33 cellular contexts compared by ENCODE assay signal in genomic region chr14:101284711-101285110, GRCh38.
"Had no signal": no experiment of that assay in that cellular context is flagged by ENCODE, and none has a peak within 500 bp of the region (broad histone marks: within the 10 kb centered on the region; RNA-seq: fewer than 3 reads in every experiment).

No MANE protein-coding gene starts in this region.

- DNase-seq: naive thymus-derived CD8-positive, alpha-beta T cell; nephron progenitor cell; nucleus accumbens; ovary; posterior cingulate gyrus; psoas muscle; right cardiac atrium; spleen; stimulated activated CD4-positive, alpha-beta T cell treated with anti-CD3 and anti-CD28 coated beads, Interleukin-12 subunit alpha, Interleukin-12 subunit beta, amount 100 ng/mL, for 4 hours; stimulated activated CD4-positive, alpha-beta T cell treated with anti-CD3 and anti-CD28 coated beads, Interleukin-1b, Interleukin-23, amount 100 ng/mL, for 48 hours; stimulated activated CD4-positive, alpha-beta T cell treated with anti-CD3 and anti-CD28 coated beads, Interleukin-4, amount 100 ng/mL, for 1 hour; stimulated activated CD4-positive, alpha-beta T cell treated with anti-CD3 and anti-CD28 coated beads, Interleukin-4, amount 100 ng/mL, for 4 hours; stimulated activated CD8-positive, alpha-beta memory T cell treated with anti-CD3 and anti-CD28 coated beads, Interleukin-4, amount 100 ng/mL, for 48 hours; stimulated activated naive CD4-positive, alpha-beta T cell; stimulated activated naive CD8-positive, alpha-beta T cell treated with anti-CD3 and anti-CD28 coated beads, Interleukin-15, amount 100 ng/mL, for 72 hours; stimulated activated naive CD8-positive, alpha-beta T cell treated with anti-CD3 and anti-CD28 coated beads, Interleukin-15, Interleukin-2, amounts not matched to agents 100 U/mL and 50 U/mL, for 24 hours; substantia nigra; testis; tibial artery; transverse colon; upper lobe of right lung; uterus had no signal

- H3K4me3 ChIP-seq: ovary, psoas muscle, skin epidermis, smooth muscle cell, spleen, suprapubic skin, testis, tibial artery, transverse colon, upper lobe of right lung, uterus had no signal

- H3K4me3 Mint-ChIP-seq: naive thymus-derived CD8-positive, alpha-beta T cell; natural killer cell treated with Interleukin-12 subunit alpha and Interleukin-12 subunit beta and Interleukin-15 and Interleukin-18, amount 100 ng/mL, for 72 hours; nephron progenitor cell; neural crest cell; stimulated activated memory B cell treated with anti-CD40 and anti-IgM and Interleukin-4, amounts not matched to agents 10 μg/mL and 1 μg/mL and 100 μg/mL, for 72 hours; stimulated activated naive CD8-positive, alpha-beta T cell treated with anti-CD3 and anti-CD28 coated beads, Interleukin-15, amount 100 ng/mL, for 72 hours; type B pancreatic cell had no signal

- H3K27ac Mint-ChIP-seq: natural killer cell treated with Interleukin-12 subunit alpha and Interleukin-12 subunit beta and Interleukin-15 and Interleukin-18, amount 100 ng/mL, for 72 hours; nephron progenitor cell; progenitor cell of endocrine pancreas; stimulated activated memory B cell treated with anti-CD40 and anti-IgM and Interleukin-4, amounts not matched to agents 10 μg/mL and 1 μg/mL and 100 μg/mL, for 72 hours; stimulated activated naive CD8-positive, alpha-beta T cell treated with anti-CD3 and anti-CD28 coated beads, Interleukin-15, amount 100 ng/mL, for 72 hours; type B pancreatic cell had no signal

- H3K9ac ChIP-seq: parathyroid adenoma had no signal

- H3K79me2 ChIP-seq: parathyroid adenoma had no signal

- H3K9me3 ChIP-seq: neutrophil, ovary, suprapubic skin, testis, tibial artery, transverse colon, upper lobe of right lung, uterus had no signal

- H3K27me3 ChIP-seq: ovary, testis, upper lobe of right lung, uterus had no signal

- ATAC-seq: naive thymus-derived CD8-positive, alpha-beta T cell; natural killer cell treated with Interleukin-12 subunit alpha and Interleukin-12 subunit beta and Interleukin-15 and Interleukin-18, amount 100 ng/mL, for 72 hours; psoas muscle; right cardiac atrium; sciatic nerve; stimulated activated memory B cell treated with anti-CD40 and anti-IgM and Interleukin-4, amounts not matched to agents 10 μg/mL and 1 μg/mL and 100 μg/mL, for 72 hours; stimulated activated naive CD8-positive, alpha-beta T cell treated with anti-CD3 and anti-CD28 coated beads, Interleukin-15, amount 100 ng/mL, for 72 hours; stimulated activated naive CD8-positive, alpha-beta T cell treated with anti-CD3 and anti-CD28 coated beads, Interleukin-15, Interleukin-2, amounts not matched to agents 100 U/mL and 50 U/mL, for 24 hours; upper lobe of right lung had no signal

- H2AFZ ChIP-seq: parathyroid adenoma had no signal

- H3K36me3 ChIP-seq: neutrophil, ovary, spleen, suprapubic skin, tibial artery, transverse colon, upper lobe of right lung, uterus had no signal

- H3K4me1 Mint-ChIP-seq: neural crest cell; stimulated activated memory B cell treated with anti-CD40 and anti-IgM and Interleukin-4, amounts not matched to agents 10 μg/mL and 1 μg/mL and 100 μg/mL, for 72 hours; stimulated activated naive CD8-positive, alpha-beta T cell treated with anti-CD3 and anti-CD28 coated beads, Interleukin-15, amount 100 ng/mL, for 72 hours had no signal

- H3K36me3 Mint-ChIP-seq: naive thymus-derived CD8-positive, alpha-beta T cell; natural killer cell treated with Interleukin-12 subunit alpha and Interleukin-12 subunit beta and Interleukin-15 and Interleukin-18, amount 100 ng/mL, for 72 hours; stimulated activated memory B cell treated with anti-CD40 and anti-IgM and Interleukin-4, amounts not matched to agents 10 μg/mL and 1 μg/mL and 100 μg/mL, for 72 hours; type B pancreatic cell had no signal

- H3K4me1 ChIP-seq: parathyroid adenoma, psoas muscle, spleen, tibial artery, upper lobe of right lung, uterus had no signal

- H3K4me2 ChIP-seq: smooth muscle cell had no signal

- H3K27ac ChIP-seq: neutrophil, ovary, parathyroid adenoma, psoas muscle, skin epidermis, spleen, suprapubic skin, testis, tibial artery, transverse colon, upper lobe of right lung, uterus had no signal

- H3K9me3 Mint-ChIP-seq: natural killer cell treated with Interleukin-12 subunit alpha and Interleukin-12 subunit beta and Interleukin-15 and Interleukin-18, amount 100 ng/mL, for 72 hours; neural crest cell; type B pancreatic cell had no signal
